In the genomic region with DNA sequence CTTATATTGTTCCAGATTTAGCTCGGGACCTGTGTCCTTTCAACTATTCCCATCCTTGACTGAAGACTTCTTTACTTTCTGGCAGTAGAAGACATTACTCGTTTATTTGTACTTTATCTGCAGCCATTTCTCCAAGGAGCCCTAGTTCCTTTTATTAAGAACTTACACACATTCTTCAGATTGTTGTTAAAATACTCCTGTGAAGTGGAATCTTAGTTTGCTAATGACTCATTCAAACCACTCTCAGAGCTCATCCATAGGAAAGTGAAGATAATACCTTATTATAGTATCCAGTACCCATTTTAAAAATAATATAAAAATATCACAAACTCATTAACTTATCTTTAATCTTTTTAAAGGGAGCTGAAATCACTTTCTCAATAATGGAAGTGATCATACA, we compare ENCODE assay signal across 29 cellular contexts.
DNase-seq lines count a peak whose midpoint lies in the region; ATAC-seq and TF ChIP-seq lines count a peak whose summit lies in the region.
"Had no signal": no experiment of that assay in that cellular context is flagged by ENCODE, and none has a peak within 500 bp of the region (broad histone marks: within the 10 kb centered on the region; RNA-seq: fewer than 3 reads in every experiment).

No MANE protein-coding gene starts in this region.

- intact Hi-C loops in vagina (cut with DNase I), result no loop called here

- H3K36me3 Mint-ChIP-seq in chondrocyte (ENCODE audit: low read depth), result no peaks in the 10 kb centered on the region
- H3K36me3 Mint-ChIP-seq: activated CD8-positive, alpha-beta memory T cell treated with anti-CD3 and anti-CD28 coated beads, Interleukin-2, amount 10 ng/mL, durations not matched to agents 7 days and 5 days had no signal

- no peak overlapping the region for H2BK120ac ChIP-seq in mesenchymal stem cell (ENCODE audit: low read depth, low read length)

- H3K27ac Mint-ChIP-seq in chondrocyte (ENCODE audit: unreplicated experiment), result peak overlapping the region; percentile 20
- H3K27ac Mint-ChIP-seq: activated CD4-positive, alpha-beta T cell treated with anti-CD3 and anti-CD28 coated beads, Interleukin-2, amount 10 ng/mL, durations not matched to agents 7 days and 5 days; activated CD8-positive, alpha-beta memory T cell treated with anti-CD3 and anti-CD28 coated beads, Interleukin-2, amount 10 ng/mL, durations not matched to agents 7 days and 5 days; activated T-cell treated with anti-CD3 and anti-CD28 coated beads, Interleukin-2, amount 50 U/mL, for 72 hours had no signal

- no peak overlapping the region for H3K4me2 ChIP-seq in mesenchymal stem cell (ENCODE audit: low read length, poor library complexity, severe bottlenecking)
- H3K4me2 ChIP-seq: BLaER1 had no signal

- no peak overlapping the region for H3K4me3 Mint-ChIP-seq in chondrocyte (ENCODE audit: unreplicated experiment)
- H3K4me3 Mint-ChIP-seq: activated CD4-positive, alpha-beta T cell treated with anti-CD3 and anti-CD28 coated beads, Interleukin-2, amount 10 ng/mL, durations not matched to agents 7 days and 5 days; activated CD8-positive, alpha-beta memory T cell treated with anti-CD3 and anti-CD28 coated beads, Interleukin-2, amount 10 ng/mL, durations not matched to agents 7 days and 5 days; activated T-cell treated with anti-CD3 and anti-CD28 coated beads, Interleukin-2, amount 50 U/mL, for 72 hours had no signal

- H2BK15ac ChIP-seq in mesenchymal stem cell (ENCODE audit: low read depth, poor library complexity, severe bottlenecking), result no peak overlapping the region

- no peak overlapping the region for H3K23ac ChIP-seq in mesenchymal stem cell (ENCODE audit: low read length in 2 of 2)

- no peaks in the 10 kb centered on the region for H3K27me3 Mint-ChIP-seq in chondrocyte (ENCODE audit: low read depth)

- WGBS in mesenchymal stem cell, result 29% methylated on average over 2 of the region's 2 CpGs

- TF ChIP-seq POLR2A in vagina (IDR thresholded peaks at IDR 0.05), result no peak

- H3K9me3 Mint-ChIP-seq in chondrocyte (ENCODE audit: low read depth), result no peaks in the 10 kb centered on the region
- H3K9me3 Mint-ChIP-seq: activated CD4-positive, alpha-beta T cell treated with anti-CD3 and anti-CD28 coated beads, Interleukin-2, amount 10 ng/mL, durations not matched to agents 7 days and 5 days; activated T-cell treated with anti-CD3 and anti-CD28 coated beads, Interleukin-2, amount 50 U/mL, for 72 hours had no signal

- no peak for ATAC-seq in HG03196 (IDR thresholded peaks at IDR 0.05; ENCODE audit: unreplicated experiment)
- ATAC-seq: activated CD8-positive, alpha-beta memory T cell treated with anti-CD3 and anti-CD28 coated beads, Interleukin-2, amount 10 ng/mL, durations not matched to agents 7 days and 5 days; activated T-cell treated with anti-CD3 and anti-CD28 coated beads, Interleukin-2, amount 50 U/mL, for 72 hours; Panc1; pancreas had no signal

- no peak overlapping the region for H3K9ac ChIP-seq in mesenchymal stem cell (ENCODE audit: low read length)
- H3K9ac ChIP-seq: BLaER1 had no signal

- no peak overlapping the region for H2AFZ ChIP-seq in mesenchymal stem cell (ENCODE audit: low read depth, low read length)

- H4K8ac ChIP-seq in mesenchymal stem cell (ENCODE audit: low read length), result no peak overlapping the region

- peaks cover 14% of the 10 kb centered on the region for H3K4me1 Mint-ChIP-seq in chondrocyte (ENCODE audit: low read depth)
- H3K4me1 Mint-ChIP-seq: activated CD4-positive, alpha-beta T cell treated with anti-CD3 and anti-CD28 coated beads, Interleukin-2, amount 10 ng/mL, durations not matched to agents 7 days and 5 days; activated CD8-positive, alpha-beta memory T cell treated with anti-CD3 and anti-CD28 coated beads, Interleukin-2, amount 10 ng/mL, durations not matched to agents 7 days and 5 days had no signal

- H2BK12ac ChIP-seq in mesenchymal stem cell (ENCODE audit: low read length in 2 of 2), result no peak overlapping the region

- no peak overlapping the region for H3K4me3 ChIP-seq in AG10803 (ENCODE audit: low read length)
- no peak overlapping the region for H3K4me3 ChIP-seq in mesenchymal stem cell (ENCODE audit: insufficient read depth in 1 of 2, low read depth in 1 of 2, low read length in 2 of 2)
- H3K4me3 ChIP-seq in vagina, result no peak overlapping the region
- H3K4me3 ChIP-seq: adrenal gland, BLaER1, cardiac muscle cell, pancreas, right atrium auricular region, stomach, thyroid gland had no signal

- H3K27ac ChIP-seq in mesenchymal stem cell (ENCODE audit: low read length, poor library complexity, severe bottlenecking) (no peak overlapping the region), vagina (no peak overlapping the region)
- H3K27ac ChIP-seq: adrenal gland, BLaER1, cardiac muscle cell, pancreas, right atrium auricular region, stomach, thyroid gland had no signal

- H3K14ac ChIP-seq in mesenchymal stem cell (ENCODE audit: low read length in 2 of 2), result no peak overlapping the region

- no peaks in the 10 kb centered on the region for H3K27me3 ChIP-seq in mesenchymal stem cell (ENCODE audit: control insufficient read depth in 1 of 2, insufficient read depth in 1 of 2, low read length in 2 of 2)
- no peaks in the 10 kb centered on the region for H3K27me3 ChIP-seq in vagina
- H3K27me3 ChIP-seq: adrenal gland, BLaER1, cardiac muscle cell, pancreas, right atrium auricular region, stomach, thyroid gland had no signal

- H3K9me3 ChIP-seq in mesenchymal stem cell (ENCODE audit: control insufficient read depth, low read length) (no peaks in the 10 kb centered on the region), vagina (no peaks in the 10 kb centered on the region)
- H3K9me3 ChIP-seq: adrenal gland, BLaER1, pancreas, right atrium auricular region, stomach, thyroid gland had no signal

- DNase-seq in AG10803 (ENCODE audit: low read depth), result peak; percentile 49
- DNase-seq in LHCN-M2 (ENCODE audit: low read depth), result peak; percentile 8
- no peak for DNase-seq in chondrocyte (ENCODE audit: low spot score)
- peak; percentile 19 for DNase-seq in mesenchymal stem cell
- DNase-seq in vagina (ENCODE audit: extremely low spot score in 2 of 2), result no peak
- DNase-seq in RKO (ENCODE audit: low spot score), result no peak
- no peak for DNase-seq in D341Med (ENCODE audit: low spot score)
- DNase-seq: activated CD4-positive, alpha-beta T cell treated with anti-CD3 and anti-CD28 coated beads, Interleukin-2, amount 10 ng/mL, durations not matched to agents 7 days and 5 days; activated CD8-positive, alpha-beta memory T cell treated with anti-CD3 and anti-CD28 coated beads, Interleukin-2, amount 10 ng/mL, durations not matched to agents 7 days and 5 days; activated naive CD4-positive, alpha-beta T cell treated with Interleukin-2 at 50 U/mL for 16 hours; activated T-cell treated with anti-CD3 and anti-CD28 coated beads, Interleukin-2, amount 50 U/mL, for 72 hours; adrenal gland; COR-L47; head of caudate nucleus; NCI-H1048; NCI-H187; NCI-H2171 treated with DMSO at 0.1 percent for 48 hours; NCI-H526; pancreas; stimulated activated CD4-positive, alpha-beta T cell treated with anti-CD3 and anti-CD28 coated beads, Interleukin-2, amount 100 ng/mL, for 24 hours; stomach; SW 1271; T1000; thyroid gland had no signal

- H4K91ac ChIP-seq in mesenchymal stem cell (ENCODE audit: low read length), result no peak overlapping the region

- no peak overlapping the region for H3K4ac ChIP-seq in mesenchymal stem cell (ENCODE audit: low read depth in 1 of 2, low read length in 2 of 2)

- H3K79me1 ChIP-seq in mesenchymal stem cell (replicated peaks; ENCODE audit: low read length, poor library complexity, severe bottlenecking), result no peaks in the 10 kb centered on the region

- no peak for TF ChIP-seq CTCF in AG10803 (conservative IDR thresholded peaks at IDR 0.05; ENCODE audit: low read length)
- no peak for TF ChIP-seq CTCF in chondrocyte (IDR thresholded peaks at IDR 0.05)
- no peak for TF ChIP-seq CTCF in vagina (IDR thresholded peaks at IDR 0.05)

- H3K36me3 ChIP-seq in mesenchymal stem cell (ENCODE audit: control insufficient read depth in 1 of 2, insufficient read depth in 2 of 2, low read depth in 1 of 2, low read length in 2 of 2) (no peaks in the 10 kb centered on the region), vagina (no peaks in the 10 kb centered on the region)
- H3K36me3 ChIP-seq: adrenal gland, BLaER1, cardiac muscle cell, pancreas, right atrium auricular region, stomach, thyroid gland had no signal

- no peak overlapping the region for H3K18ac ChIP-seq in mesenchymal stem cell (ENCODE audit: low read depth in 1 of 2, low read length in 2 of 2)

- H2BK5ac ChIP-seq in mesenchymal stem cell (ENCODE audit: low read depth, low read length, poor library complexity, severe bottlenecking), result no peak overlapping the region

- H2AK5ac ChIP-seq in mesenchymal stem cell (ENCODE audit: low read length, severe bottlenecking), result no peak overlapping the region

- H3K4me1 ChIP-seq in mesenchymal stem cell (ENCODE audit: control insufficient read depth, insufficient read depth, low read depth, low read length) (peaks cover 1% of the 10 kb centered on the region), vagina (no peaks in the 10 kb centered on the region)
- H3K4me1 ChIP-seq: adrenal gland, BLaER1, pancreas, right atrium auricular region, thyroid gland had no signal

Comparison
In these comparisons a context has a peak if more than half of its experiments do, and no peak if none do; other contexts are left out.
1. DNase-seq: peak in AG10803 (single experiment), LHCN-M2 (single experiment) and mesenchymal stem cell (single experiment); none in chondrocyte (single experiment), vagina (0 of 2), RKO (single experiment) and D341Med (single experiment).